In the genomic region with DNA sequence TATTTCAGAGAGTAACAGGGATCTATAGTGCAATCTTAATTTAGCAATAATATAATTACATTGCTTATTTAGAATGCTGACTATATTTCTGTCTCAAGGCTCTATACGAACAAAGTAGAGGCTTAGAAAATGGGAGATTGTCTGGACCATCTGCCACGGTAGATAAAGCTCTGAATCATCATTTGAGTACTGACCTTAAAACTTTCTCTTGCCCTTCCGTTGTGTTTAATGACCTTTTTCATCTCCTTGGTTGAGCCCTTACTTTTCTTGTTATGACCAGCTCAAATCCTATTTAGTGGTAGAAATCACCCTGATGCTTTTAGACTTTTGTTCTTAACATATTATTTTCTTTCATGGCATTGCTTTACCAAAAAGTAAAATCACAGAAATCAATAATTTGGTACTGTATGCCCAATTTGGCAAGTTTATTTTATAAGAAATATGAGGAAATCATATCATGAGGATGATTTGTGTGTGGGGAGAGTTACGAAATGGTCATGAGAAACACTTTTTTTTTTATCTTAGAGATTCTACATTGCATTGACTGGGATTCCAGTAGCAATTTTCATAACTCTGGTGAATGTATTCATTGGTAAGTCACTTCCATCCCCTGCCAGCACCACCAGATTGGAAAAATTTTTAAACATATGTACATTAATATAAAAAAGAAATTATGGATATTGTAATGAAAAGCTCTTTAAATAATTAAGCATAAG, we compare ENCODE assay signal across 1 cellular context.
A peak's percentile ranks its signal among the peaks of the same experiment; 100 is the strongest.
TF ChIP-seq lines count a peak whose summit lies in the region.

No MANE protein-coding gene starts in this region.

TF ChIP-seq in K562, 482 proteins besides CTCF, POLR2A, EP300 and RAD21 (continued from another document and continues in another):
- TF ChIP-seq ZNF592 (IDR thresholded peaks at IDR 0.05) (peak; percentile 53; the same call in 1 of the 2 replicates), SMARCE1 (IDR thresholded peaks at IDR 0.05) (peak; percentile 96), C11orf30 (IDR thresholded peaks at IDR 0.05; ENCODE audit: low read depth) (peak; percentile 74), PTTG1 (tag; IDR thresholded peaks at IDR 0.05; ENCODE audit: low read depth) (no peak), ZNF324 (CRISPR knock-in tag; IDR thresholded peaks at IDR 0.05) (no peak), TFE3 (CRISPR knock-in tag; IDR thresholded peaks at IDR 0.05) (no peak), OTX1 (CRISPR knock-in tag; IDR thresholded peaks at IDR 0.05) (no peak), RNF2 (IDR thresholded peaks at IDR 0.05) (peak; percentile 56; the same call in 1 of the 2 replicates), BRCA1 (IDR thresholded peaks at IDR 0.05) (no peak), BRCA1 (CRISPR knock-in tag; IDR thresholded peaks at IDR 0.05) (no peak), NR2C1 (IDR thresholded peaks at IDR 0.05) (peak; percentile 52; the same call in 1 of the 2 replicates), NR2C1 (tag; IDR thresholded peaks at IDR 0.05) (peak; percentile 59), ZBTB17 (CRISPR knock-in tag; IDR thresholded peaks at IDR 0.05) (no peak), DACH1 (IDR thresholded peaks at IDR 0.05; ENCODE audit: partially characterized antibody) (peak; percentile 40), ZNF778 (CRISPR knock-in tag; IDR thresholded peaks at IDR 0.05) (no peak), ZNF197 (CRISPR knock-in tag; IDR thresholded peaks at IDR 0.05; ENCODE audit: low read depth) (no peak), ETV5 (CRISPR knock-in tag; IDR thresholded peaks at IDR 0.05; ENCODE audit: low read depth) (no peak), MTA2 (IDR thresholded peaks at IDR 0.05; ENCODE audit: low read depth) (peak; percentile 88), ESRRA (IDR thresholded peaks at IDR 0.05; ENCODE audit: borderline replicate concordance, low read depth) (peak; percentile 96), POLR3A (IDR thresholded peaks at IDR 0.05; ENCODE audit: borderline replicate concordance, extremely low read depth, insufficient read depth, insufficient read length) (no peak), ZNF282 (CRISPR knock-in tag; IDR thresholded peaks at IDR 0.05) (no peak), THAP7 (CRISPR knock-in tag; IDR thresholded peaks at IDR 0.05) (no peak), FOXP1 (CRISPR knock-in tag; IDR thresholded peaks at IDR 0.05) (no peak), TCF3 (CRISPR knock-in tag; IDR thresholded peaks at IDR 0.05) (peak; percentile 90), SOX6 (IDR thresholded peaks at IDR 0.05) (peak; percentile 92), POLR2H (tag; IDR thresholded peaks at IDR 0.05; ENCODE audit: low read depth) (peak; percentile 37; the same call in 1 of the 2 replicates), ZMIZ1 (IDR thresholded peaks at IDR 0.05; ENCODE audit: low read depth in 2 of 2, low read length in 2 of 2) (peak in 1 of 2 experiments; percentile 69; a peak in 1 of 4 replicates), CBX3 (IDR thresholded peaks at IDR 0.05; ENCODE audit: borderline replicate concordance in 1 of 2, low read length in 2 of 2) (peak in 1 of 2 experiments; percentile 74; a peak in 2 of 3 replicates), HDAC1 (IDR thresholded peaks at IDR 0.05) (peak; percentile 8 to 79; a peak in 2 of 4 replicates), RFX7 (CRISPR knock-in tag; IDR thresholded peaks at IDR 0.05) (no peak), CAMTA2 (CRISPR knock-in tag; conservative IDR thresholded peaks at IDR 0.05) (no peak), JUND (IDR thresholded peaks at IDR 0.05; ENCODE audit: borderline replicate concordance, low read depth, low read length) (peak; percentile 96), JUND (tag; IDR thresholded peaks at IDR 0.05; ENCODE audit: borderline replicate concordance, low read depth, low read length) (peak; percentile 92; the same call in 2 of the 3 replicates), U2AF2 (optimal IDR thresholded peaks at IDR 0.05; ENCODE audit: low read depth, low read length) (no peak), NCOA1 (IDR thresholded peaks at IDR 0.05; ENCODE audit: low read depth) (peak; percentile 68; the same call in 1 of the 2 replicates), PRMT5 (CRISPR knock-in tag; IDR thresholded peaks at IDR 0.05) (no peak), YY1 (IDR thresholded peaks at IDR 0.05; ENCODE audit: borderline replicate concordance in 1 of 3, control insufficient read depth in 1 of 3, extremely low read depth in 1 of 3, insufficient read depth in 3 of 3, insufficient read length in 1 of 3, insufficient replicate concordance in 2 of 3, low read depth in 1 of 3, low read length in 2 of 3) (peak in 1 of 3 experiments; percentile 53), ZNF76 (CRISPR knock-in tag; IDR thresholded peaks at IDR 0.05; ENCODE audit: borderline replicate concordance) (no peak), MBD2 (IDR thresholded peaks at IDR 0.05; ENCODE audit: borderline replicate concordance, low read depth) (peak; percentile 53; the same call in 1 of the 2 replicates), BMI1 (IDR thresholded peaks at IDR 0.05; ENCODE audit: low read length) (no peak), E2F3 (CRISPR knock-in tag; IDR thresholded peaks at IDR 0.05) (no peak)
- TF ChIP-seq, protein P1, sequence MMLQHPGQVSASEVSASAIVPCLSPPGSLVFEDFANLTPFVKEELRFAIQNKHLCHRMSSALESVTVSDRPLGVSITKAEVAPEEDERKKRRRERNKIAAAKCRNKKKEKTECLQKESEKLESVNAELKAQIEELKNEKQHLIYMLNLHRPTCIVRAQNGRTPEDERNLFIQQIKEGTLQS (IDR thresholded peaks at IDR 0.05), result peak; percentile 89
- TF ChIP-seq, protein P1 (CRISPR knock-in tag; conservative IDR thresholded peaks at IDR 0.05), result no peak; the same call in 1 of the 2 replicates
- TF ChIP-seq, protein P2, sequence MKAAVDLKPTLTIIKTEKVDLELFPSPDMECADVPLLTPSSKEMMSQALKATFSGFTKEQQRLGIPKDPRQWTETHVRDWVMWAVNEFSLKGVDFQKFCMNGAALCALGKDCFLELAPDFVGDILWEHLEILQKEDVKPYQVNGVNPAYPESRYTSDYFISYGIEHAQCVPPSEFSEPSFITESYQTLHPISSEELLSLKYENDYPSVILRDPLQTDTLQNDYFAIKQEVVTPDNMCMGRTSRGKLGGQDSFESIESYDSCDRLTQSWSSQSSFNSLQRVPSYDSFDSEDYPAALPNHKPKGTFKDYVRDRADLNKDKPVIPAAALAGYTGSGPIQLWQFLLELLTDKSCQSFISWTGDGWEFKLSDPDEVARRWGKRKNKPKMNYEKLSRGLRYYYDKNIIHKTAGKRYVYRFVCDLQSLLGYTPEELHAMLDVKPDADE (conservative IDR thresholded peaks at IDR 0.05; ENCODE audit: control insufficient read depth, low read depth, low read length), result no peak
- TF ChIP-seq, protein P3, sequence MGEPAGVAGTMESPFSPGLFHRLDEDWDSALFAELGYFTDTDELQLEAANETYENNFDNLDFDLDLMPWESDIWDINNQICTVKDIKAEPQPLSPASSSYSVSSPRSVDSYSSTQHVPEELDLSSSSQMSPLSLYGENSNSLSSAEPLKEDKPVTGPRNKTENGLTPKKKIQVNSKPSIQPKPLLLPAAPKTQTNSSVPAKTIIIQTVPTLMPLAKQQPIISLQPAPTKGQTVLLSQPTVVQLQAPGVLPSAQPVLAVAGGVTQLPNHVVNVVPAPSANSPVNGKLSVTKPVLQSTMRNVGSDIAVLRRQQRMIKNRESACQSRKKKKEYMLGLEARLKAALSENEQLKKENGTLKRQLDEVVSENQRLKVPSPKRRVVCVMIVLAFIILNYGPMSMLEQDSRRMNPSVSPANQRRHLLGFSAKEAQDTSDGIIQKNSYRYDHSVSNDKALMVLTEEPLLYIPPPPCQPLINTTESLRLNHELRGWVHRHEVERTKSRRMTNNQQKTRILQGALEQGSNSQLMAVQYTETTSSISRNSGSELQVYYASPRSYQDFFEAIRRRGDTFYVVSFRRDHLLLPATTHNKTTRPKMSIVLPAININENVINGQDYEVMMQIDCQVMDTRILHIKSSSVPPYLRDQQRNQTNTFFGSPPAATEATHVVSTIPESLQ (CRISPR knock-in tag; IDR thresholded peaks at IDR 0.05), result no peak
- TF ChIP-seq, protein P4, sequence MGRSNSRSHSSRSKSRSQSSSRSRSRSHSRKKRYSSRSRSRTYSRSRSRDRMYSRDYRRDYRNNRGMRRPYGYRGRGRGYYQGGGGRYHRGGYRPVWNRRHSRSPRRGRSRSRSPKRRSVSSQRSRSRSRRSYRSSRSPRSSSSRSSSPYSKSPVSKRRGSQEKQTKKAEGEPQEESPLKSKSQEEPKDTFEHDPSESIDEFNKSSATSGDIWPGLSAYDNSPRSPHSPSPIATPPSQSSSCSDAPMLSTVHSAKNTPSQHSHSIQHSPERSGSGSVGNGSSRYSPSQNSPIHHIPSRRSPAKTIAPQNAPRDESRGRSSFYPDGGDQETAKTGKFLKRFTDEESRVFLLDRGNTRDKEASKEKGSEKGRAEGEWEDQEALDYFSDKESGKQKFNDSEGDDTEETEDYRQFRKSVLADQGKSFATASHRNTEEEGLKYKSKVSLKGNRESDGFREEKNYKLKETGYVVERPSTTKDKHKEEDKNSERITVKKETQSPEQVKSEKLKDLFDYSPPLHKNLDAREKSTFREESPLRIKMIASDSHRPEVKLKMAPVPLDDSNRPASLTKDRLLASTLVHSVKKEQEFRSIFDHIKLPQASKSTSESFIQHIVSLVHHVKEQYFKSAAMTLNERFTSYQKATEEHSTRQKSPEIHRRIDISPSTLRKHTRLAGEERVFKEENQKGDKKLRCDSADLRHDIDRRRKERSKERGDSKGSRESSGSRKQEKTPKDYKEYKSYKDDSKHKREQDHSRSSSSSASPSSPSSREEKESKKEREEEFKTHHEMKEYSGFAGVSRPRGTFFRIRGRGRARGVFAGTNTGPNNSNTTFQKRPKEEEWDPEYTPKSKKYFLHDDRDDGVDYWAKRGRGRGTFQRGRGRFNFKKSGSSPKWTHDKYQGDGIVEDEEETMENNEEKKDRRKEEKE (IDR thresholded peaks at IDR 0.05; ENCODE audit: borderline replicate concordance in 1 of 2, control insufficient read depth in 1 of 2, low read depth in 2 of 2, low read length in 1 of 2), result no peak
